18 cellular contexts compared by ENCODE assay signal in genomic region chr6:170234419-170234818, GRCh38.
"Had no signal": no experiment of that assay in that cellular context is flagged by ENCODE, and none has a peak within 500 bp of the region (broad histone marks: within the 10 kb centered on the region; RNA-seq: fewer than 3 reads in every experiment).

No MANE protein-coding gene starts in this region.

- H3K36me3 Mint-ChIP-seq: immature natural killer cell had no signal

- H3K27ac Mint-ChIP-seq: activated CD4-positive, alpha-beta T cell treated with anti-CD3 and anti-CD28 coated beads for 36 hours; activated CD8-positive, alpha-beta T cell treated with anti-CD3 and anti-CD28 coated beads for 36 hours; activated naive CD8-positive, alpha-beta T cell treated with anti-CD3 and anti-CD28 coated beads, Interleukin-2, amount 50 U/mL, for 24 hours; effector memory CD8-positive, alpha-beta T cell; immature natural killer cell had no signal

- H3K36me3 ChIP-seq: pancreas, stomach, thyroid gland, vagina had no signal

- H3K9me3 ChIP-seq: pancreas, stomach, thyroid gland, vagina had no signal

- H3K27me3 ChIP-seq: pancreas, thyroid gland, vagina had no signal

- H3K4me1 ChIP-seq: thyroid gland, vagina had no signal

- H3K27me3 Mint-ChIP-seq: activated CD4-positive, alpha-beta T cell treated with anti-CD3 and anti-CD28 coated beads for 36 hours; activated CD8-positive, alpha-beta T cell treated with anti-CD3 and anti-CD28 coated beads for 36 hours; activated naive CD8-positive, alpha-beta T cell treated with anti-CD3 and anti-CD28 coated beads, Interleukin-2, amount 50 U/mL, for 24 hours had no signal

- H3K9me3 Mint-ChIP-seq: activated CD8-positive, alpha-beta T cell treated with anti-CD3 and anti-CD28 coated beads for 36 hours; activated naive CD8-positive, alpha-beta T cell treated with anti-CD3 and anti-CD28 coated beads, Interleukin-2, amount 50 U/mL, for 24 hours; central memory CD8-positive, alpha-beta T cell; effector memory CD8-positive, alpha-beta T cell; immature natural killer cell; neural crest cell had no signal

- H3K4me1 Mint-ChIP-seq: activated CD4-positive, alpha-beta T cell treated with anti-CD3 and anti-CD28 coated beads for 36 hours; activated naive CD8-positive, alpha-beta T cell treated with anti-CD3 and anti-CD28 coated beads, Interleukin-2, amount 50 U/mL, for 24 hours; central memory CD8-positive, alpha-beta T cell had no signal

- DNase-seq: activated CD4-positive, alpha-beta T cell treated with anti-CD3 and anti-CD28 coated beads for 36 hours; activated CD8-positive, alpha-beta memory T cell treated with anti-CD3 and anti-CD28 coated beads, Interleukin-2, amount 50 U/mL, for 48 hours; activated CD8-positive, alpha-beta T cell treated with anti-CD3 and anti-CD28 coated beads for 36 hours; activated naive CD4-positive, alpha-beta T cell treated with Interleukin-2 at 50 U/mL for 16 hours; activated naive CD8-positive, alpha-beta T cell treated with anti-CD3 and anti-CD28 coated beads, Interleukin-2, amount 50 U/mL, for 24 hours; cortex of kidney; effector memory CD8-positive, alpha-beta T cell; immature natural killer cell; mesenchymal stem cell; stomach; T-helper 9 cell; thyroid gland had no signal

- H3K27ac ChIP-seq: pancreas, skin epidermis, stomach, thyroid gland, vagina had no signal

- ATAC-seq: activated CD4-positive, alpha-beta T cell treated with anti-CD3 and anti-CD28 coated beads for 36 hours; activated CD8-positive, alpha-beta T cell treated with anti-CD3 and anti-CD28 coated beads for 36 hours; activated naive CD8-positive, alpha-beta T cell treated with anti-CD3 and anti-CD28 coated beads, Interleukin-2, amount 50 U/mL, for 24 hours; effector memory CD8-positive, alpha-beta T cell; left lobe of liver had no signal

- H3K4me3 ChIP-seq: pancreas, skin epidermis, stomach, thyroid gland, vagina had no signal

- H3K4me3 Mint-ChIP-seq: activated CD4-positive, alpha-beta T cell treated with anti-CD3 and anti-CD28 coated beads for 36 hours; activated CD8-positive, alpha-beta T cell treated with anti-CD3 and anti-CD28 coated beads for 36 hours; activated naive CD8-positive, alpha-beta T cell treated with anti-CD3 and anti-CD28 coated beads, Interleukin-2, amount 50 U/mL, for 24 hours; central memory CD8-positive, alpha-beta T cell; effector memory CD8-positive, alpha-beta T cell; immature natural killer cell; neural crest cell had no signal
